11 cellular contexts compared by ENCODE assay signal in genomic region chr21:42535602-42536171, GRCh38. TPM values are rescaled to one million over a fixed set of nuclear protein-coding genes. Genes with fewer than 3 reads are reported as not detected.
DNase-seq lines count a peak whose midpoint lies in the region; ATAC-seq and TF ChIP-seq lines count a peak whose summit lies in the region.
"Had no signal": no experiment of that assay in that cellular context is flagged by ENCODE, and none has a peak within 500 bp of the region (broad histone marks: within the 10 kb centered on the region; RNA-seq: fewer than 3 reads in every experiment).

No MANE protein-coding gene starts in this region.

- H3K27ac Mint-ChIP-seq in memory B cell (peak overlapping the region; percentile 99), Calu3 (ENCODE audit: unreplicated experiment) (no peak overlapping the region)
- H3K27ac Mint-ChIP-seq in activated T-helper 17 cell treated with anti-CD3 and anti-CD28 coated beads, Interleukin-2, amount 50 U/mL, for 72 hours, result no peak overlapping the region

- DNase-seq in GM12865 (ENCODE audit: low read depth) (peak; percentile 86), memory B cell (ENCODE audit: low spot score in 2 of 2) (peak; percentile 74 to 81), kidney glomerular epithelial cell (lab: John Stamatoyannopoulos, UW) (no peak), Calu3 (no peak)

- no peaks in the 10 kb centered on the region for H3K9me3 Mint-ChIP-seq in memory B cell
- no peaks in the 10 kb centered on the region for H3K9me3 Mint-ChIP-seq in Calu3 (ENCODE audit: low read depth, unreplicated experiment)
- H3K9me3 Mint-ChIP-seq in activated T-helper 17 cell treated with anti-CD3 and anti-CD28 coated beads, Interleukin-2, amount 50 U/mL, for 72 hours, result no peaks in the 10 kb centered on the region

- TF ChIP-seq CTCF in GM12865 (IDR thresholded peaks at IDR 0.05; ENCODE audit: insufficient read depth, low read depth, low read length, missing control alignments) (no peak), Calu3 (IDR thresholded peaks at IDR 0.05; ENCODE audit: unreplicated experiment) (no peak)

- H3K4me3 Mint-ChIP-seq in memory B cell (peak overlapping the region; percentile 75), Calu3 (ENCODE audit: low read depth, unreplicated experiment) (no peak overlapping the region)
- no peak overlapping the region for H3K4me3 Mint-ChIP-seq in activated T-helper 17 cell treated with anti-CD3 and anti-CD28 coated beads, Interleukin-2, amount 50 U/mL, for 72 hours

- H3K4me1 Mint-ChIP-seq in memory B cell (peaks cover 44% of the 10 kb centered on the region), Calu3 (ENCODE audit: low read depth, unreplicated experiment) (no peaks in the 10 kb centered on the region)
- peaks cover 1% of the 10 kb centered on the region for H3K4me1 Mint-ChIP-seq in activated T-helper 17 cell treated with anti-CD3 and anti-CD28 coated beads, Interleukin-2, amount 50 U/mL, for 72 hours

- no TSS peak for BruUV-seq in Calu3 (replicated peaks; lab: Mats Ljungman, UMichigan)

- CTCF ChIA-PET in Calu3 (lab: Charles Lee), result no interaction called here

- peak; percentile 53 for ATAC-seq in GM21390 (IDR thresholded peaks at IDR 0.05; ENCODE audit: unreplicated experiment)
- ATAC-seq in HG03469 (IDR thresholded peaks at IDR 0.05; ENCODE audit: unreplicated experiment), result peak; percentile 36
- peak; percentile 76 for ATAC-seq in memory B cell (ENCODE audit: low read depth)
- no peak for ATAC-seq in HG03135 (IDR thresholded peaks at IDR 0.05; ENCODE audit: unreplicated experiment)
- ATAC-seq in activated T-helper 17 cell treated with anti-CD3 and anti-CD28 coated beads, Interleukin-2, amount 50 U/mL, for 72 hours (replicated peaks), result no peak

- H3K4me3 ChIP-seq in GM12865 (ENCODE audit: low read depth, low read length), result peak overlapping the region; percentile 40
- H3K4me3 ChIP-seq: SJCRH30 had no signal

- H3K36me3 Mint-ChIP-seq in memory B cell (peaks cover 22% of the 10 kb centered on the region), Calu3 (ENCODE audit: insufficient read depth, unreplicated experiment) (peaks cover 11% of the 10 kb centered on the region)
- H3K36me3 Mint-ChIP-seq in activated T-helper 17 cell treated with anti-CD3 and anti-CD28 coated beads, Interleukin-2, amount 50 U/mL, for 72 hours (ENCODE audit: low read depth), result peaks cover 46% of the 10 kb centered on the region

- H3K27me3 Mint-ChIP-seq in memory B cell (no peaks in the 10 kb centered on the region), Calu3 (ENCODE audit: unreplicated experiment) (no peaks in the 10 kb centered on the region)
- H3K27me3 Mint-ChIP-seq in activated T-helper 17 cell treated with anti-CD3 and anti-CD28 coated beads, Interleukin-2, amount 50 U/mL, for 72 hours, result no peaks in the 10 kb centered on the region

- intact Hi-C loops in Calu3 (cut with micrococcal nuclease; ENCODE audit: unreplicated experiment), result no loop called here

RNA-seq across cellular contexts. Expression of gene SLC37A1, which starts 22.0 kb away (rescaled TPM):
- 24.9 and 30.9 TPM in 2 replicates for total RNA-seq in Calu3 (2022)
- total RNA-seq in activated T-helper 17 cell treated with anti-CD3 and anti-CD28 coated beads, Interleukin-2, amount 50 U/mL, for 72 hours, result 10 to 100 TPM in 1 of 2 donors, 1 to 10 TPM in 1; 3.8 to 17.7 TPM
- total RNA-seq: SJCRH30 had no signal

RNA-seq across cellular contexts. Expression of gene RSPH1, which starts 39.7 kb away (rescaled TPM):
- total RNA-seq in Calu3 (2022), result 2.2 and 3.3 TPM in 2 replicates
- total RNA-seq in activated T-helper 17 cell treated with anti-CD3 and anti-CD28 coated beads, Interleukin-2, amount 50 U/mL, for 72 hours, result under 1 TPM in 1 of 2 donors, not detected in 1; 0.82 TPM
- total RNA-seq: H1, M059J, SJCRH30 had no signal

Comparison
In these comparisons a context has a peak if more than half of its experiments do, and no peak if none do; other contexts are left out.
1. DNase-seq: peak in GM12865 (single experiment) and memory B cell (2 of 2); none in kidney glomerular epithelial cell (single experiment) and Calu3 (single experiment).
2. ATAC-seq: peak in GM21390 (single experiment), HG03469 (single experiment) and memory B cell (single experiment); none in HG03135 (single experiment) and activated T-helper 17 cell treated with anti-CD3 and anti-CD28 coated beads, Interleukin-2, amount 50 U/mL, for 72 hours (single experiment).